Comparison of ENCODE assay signal across 8 cellular contexts in genomic region chr14:19346074-19346480, GRCh38.
DNase-seq lines count a peak whose midpoint lies in the region; ATAC-seq and TF ChIP-seq lines count a peak whose summit lies in the region.
"Not testable (repeated sequence)": the region's sequence is repeated elsewhere in the genome, so short reads cannot be mapped to it uniquely, and the experiment has no call there.

No MANE protein-coding gene starts in this region.

- not testable (repeated sequence) for H3K36me3 ChIP-seq in HAP-1 (replicated peaks); MG63

- H3K36me3 Mint-ChIP-seq in CD4-positive, alpha-beta T cell (ENCODE audit: low read depth); chondrocyte (ENCODE audit: low read depth): not testable (repeated sequence)

- H3K4me1 ChIP-seq in HAP-1; right cardiac atrium (ENCODE audit: control insufficient read depth, insufficient read depth, low read length): not testable (repeated sequence)

- not testable (repeated sequence) for TF ChIP-seq CTCF in CD4-positive, alpha-beta T cell (IDR thresholded peaks at IDR 0.05); chondrocyte (IDR thresholded peaks at IDR 0.05)

- H3K4me1 Mint-ChIP-seq in CD4-positive, alpha-beta T cell (ENCODE audit: low read depth); chondrocyte (ENCODE audit: low read depth); stimulated activated naive CD8-positive, alpha-beta T cell treated with anti-CD3 and anti-CD28 coated beads, Interleukin-15, amount 100 ng/mL, for 72 hours: not testable (repeated sequence)

- H3K4me3 Mint-ChIP-seq in CD4-positive, alpha-beta T cell; chondrocyte (ENCODE audit: unreplicated experiment); stimulated activated naive CD8-positive, alpha-beta T cell treated with anti-CD3 and anti-CD28 coated beads, Interleukin-15, amount 100 ng/mL, for 72 hours: not testable (repeated sequence)

- not testable (repeated sequence) for H3K27ac ChIP-seq in CD4-positive, alpha-beta T cell (ENCODE audit: low read depth, low read length); right cardiac atrium (ENCODE audit: low read length)

- in situ Hi-C loops in HAP-1 (cut with MboI; ENCODE audit: low sequenced_read_pairs), result not testable (repeated sequence)

- intact Hi-C loops in CD4-positive, alpha-beta T cell (cut with DNase I, micrococcal nuclease); right cardiac atrium (cut with DNase I): not testable (repeated sequence)

- H3K27me3 ChIP-seq in CD4-positive, alpha-beta T cell (ENCODE audit: control insufficient read depth, insufficient read depth, low read length); HAP-1 (ENCODE audit: low read depth); MG63; right cardiac atrium (ENCODE audit: control insufficient read depth, insufficient read depth): not testable (repeated sequence)

- H3K9me3 Mint-ChIP-seq in CD4-positive, alpha-beta T cell; chondrocyte (ENCODE audit: low read depth); stimulated activated naive CD8-positive, alpha-beta T cell treated with anti-CD3 and anti-CD28 coated beads, Interleukin-15, amount 100 ng/mL, for 72 hours: not testable (repeated sequence)

- H3K9me3 ChIP-seq in CD4-positive, alpha-beta T cell (ENCODE audit: control insufficient read depth, low read length); HAP-1; MG63; right cardiac atrium (ENCODE audit: control insufficient read depth, low read length): not testable (repeated sequence)

- H3K4me3 ChIP-seq in HAP-1; MG63; right cardiac atrium (ENCODE audit: low read length): not testable (repeated sequence)

- H3K27me3 Mint-ChIP-seq in CD4-positive, alpha-beta T cell; chondrocyte (ENCODE audit: low read depth); stimulated activated naive CD8-positive, alpha-beta T cell treated with anti-CD3 and anti-CD28 coated beads, Interleukin-15, amount 100 ng/mL, for 72 hours: not testable (repeated sequence)

- CTCF ChIA-PET in CD4-positive, alpha-beta T cell (lab: Charles Lee), result not testable (repeated sequence)

- 67% methylated on average over 12 of the region's 17 CpGs for WGBS in right cardiac atrium

- POLR2A ChIA-PET in CD4-positive, alpha-beta T cell (lab: Charles Lee), result not testable (repeated sequence)

- H3K27ac Mint-ChIP-seq in CD4-positive, alpha-beta T cell; chondrocyte (ENCODE audit: unreplicated experiment); stimulated activated naive CD8-positive, alpha-beta T cell treated with anti-CD3 and anti-CD28 coated beads, Interleukin-15, amount 100 ng/mL, for 72 hours: not testable (repeated sequence)

- DNase-seq in CD4-positive, alpha-beta T cell; stimulated activated naive CD8-positive, alpha-beta T cell treated with anti-CD3 and anti-CD28 coated beads, Interleukin-15, amount 100 ng/mL, for 72 hours: not testable (repeated sequence)
- DNase-seq in HAP-1 (ENCODE audit: low spot score in 2 of 2) (peak; percentile 2 to 33), MG63 (peak; percentile 61), SK-N-DZ (ENCODE audit: low spot score) (peak; percentile 42), chondrocyte (ENCODE audit: low spot score) (peak; percentile 70), right cardiac atrium (peak in 1 of 3 donors; percentile 6), myocyte (ENCODE audit: low read depth) (peak; percentile 88)

- peak; percentile 29 for ATAC-seq in CD4-positive, alpha-beta T cell (ENCODE audit: poor library complexity)
- ATAC-seq in right cardiac atrium, result peak; percentile 26 to 65
- ATAC-seq in stimulated activated naive CD8-positive, alpha-beta T cell treated with anti-CD3 and anti-CD28 coated beads, Interleukin-15, amount 100 ng/mL, for 72 hours, result peak; percentile 72
